9 cellular contexts compared by ENCODE assay signal in the genomic region with DNA sequence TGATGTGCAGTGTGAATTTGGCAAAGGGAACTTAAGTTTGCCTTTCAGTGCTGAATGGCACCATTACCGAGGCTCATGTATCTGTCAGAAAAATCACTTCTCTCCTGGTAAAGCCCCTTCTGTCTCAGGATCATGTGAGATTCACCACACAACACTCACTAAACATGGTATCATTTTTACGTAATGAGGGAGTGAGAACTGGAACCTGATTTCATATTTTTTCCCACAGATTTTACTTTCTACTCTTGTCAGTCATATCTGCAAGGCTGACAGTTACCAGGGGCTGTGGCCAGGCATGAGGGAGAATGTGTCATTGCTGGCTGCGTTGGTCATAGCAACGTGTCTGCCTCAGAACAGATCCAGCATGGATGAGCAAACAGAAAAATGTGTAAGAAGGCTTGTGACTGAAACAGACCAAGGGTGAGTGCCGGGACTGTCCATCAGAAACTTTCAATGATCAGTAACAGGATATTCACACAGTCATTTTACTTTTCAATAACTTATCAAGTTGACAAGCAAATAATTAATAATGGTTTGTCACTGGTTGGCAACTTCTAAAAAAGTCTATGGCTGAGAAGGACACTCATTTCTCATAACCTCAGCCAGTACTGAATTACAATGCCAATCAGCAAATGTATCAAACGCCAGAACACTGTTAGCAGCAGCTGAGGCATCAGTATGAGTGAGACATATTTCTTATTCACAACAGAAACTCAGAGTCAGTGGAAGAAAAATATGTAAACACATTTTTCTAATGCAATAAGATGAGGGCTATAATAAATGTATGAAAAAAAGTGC.
A peak's percentile ranks its signal among the peaks of the same experiment; 100 is the strongest.
DNase-seq lines count a peak whose midpoint lies in the region; ATAC-seq lines count a peak whose summit lies in the region.
"Had no signal": no experiment of that assay in that cellular context is flagged by ENCODE, and none has a peak within 500 bp of the region (broad histone marks: within the 10 kb centered on the region; RNA-seq: fewer than 3 reads in every experiment).

No MANE protein-coding gene starts in this region.

- H3K9me3 Mint-ChIP-seq in activated naive CD4-positive, alpha-beta T cell treated with anti-CD3 and anti-CD28 coated beads, Interleukin-2, amount 50 U/mL, for 72 hours = peaks cover 0 to 5% of the 10 kb centered on the region in 2 donors
- H3K9me3 Mint-ChIP-seq in activated naive CD4-positive, alpha-beta T cell treated with anti-CD3 and anti-CD28 coated beads, Interleukin-2, amount 10 ng/mL, durations not matched to agents 7 days and 5 days = no peaks in the 10 kb centered on the region
- peaks cover 1% of the 10 kb centered on the region for H3K9me3 Mint-ChIP-seq in activated CD4-positive, alpha-beta memory T cell treated with anti-CD3 and anti-CD28 coated beads for 36 hours
- H3K9me3 Mint-ChIP-seq: activated naive CD4-positive, alpha-beta T cell treated with anti-CD3 and anti-CD28 coated beads, Interleukin-2, amount 50 U/mL, for 24 hours had no signal

- H3K36me3 Mint-ChIP-seq in activated naive CD4-positive, alpha-beta T cell treated with anti-CD3 and anti-CD28 coated beads, Interleukin-2, amount 50 U/mL, for 72 hours = peaks cover 0 to 5% of the 10 kb centered on the region in 2 donors
- H3K36me3 Mint-ChIP-seq in activated naive CD4-positive, alpha-beta T cell treated with anti-CD3 and anti-CD28 coated beads, Interleukin-2, amount 10 ng/mL, durations not matched to agents 7 days and 5 days = no peaks in the 10 kb centered on the region
- H3K36me3 Mint-ChIP-seq in activated CD4-positive, alpha-beta memory T cell treated with anti-CD3 and anti-CD28 coated beads for 36 hours = no peaks in the 10 kb centered on the region

- H3K4me3 ChIP-seq in mesodermal cell (ENCODE audit: extremely low read depth, insufficient read depth, low read length, poor library complexity, severe bottlenecking) = no peak overlapping the region

- peak; percentile 95 to 96 for ATAC-seq in activated naive CD4-positive, alpha-beta T cell treated with anti-CD3 and anti-CD28 coated beads, Interleukin-2, amount 50 U/mL, for 72 hours
- peak; percentile 89 for ATAC-seq in HG02973 (IDR thresholded peaks at IDR 0.05; ENCODE audit: unreplicated experiment)

- peak in 1 of 2 donors; percentile 60 for DNase-seq in activated naive CD4-positive, alpha-beta T cell treated with anti-CD3 and anti-CD28 coated beads, Interleukin-2, amount 50 U/mL, for 72 hours (ENCODE audit: low spot score in 2 of 2)
- DNase-seq in activated naive CD4-positive, alpha-beta T cell treated with anti-CD3 and anti-CD28 coated beads, Interleukin-2, amount 10 ng/mL, durations not matched to agents 7 days and 5 days = no peak
- peak; percentile 85 for DNase-seq in activated CD4-positive, alpha-beta memory T cell treated with anti-CD3 and anti-CD28 coated beads for 36 hours
- DNase-seq in NCI-H187 (lab: John Stamatoyannopoulos, UW) (no peak), mesenteric fat pad (ENCODE audit: low spot score) (no peak), DMS114 treated with DMSO at 0.1 percent for 48 hours (lab: John Stamatoyannopoulos, UW; ENCODE audit: unreplicated experiment) (no peak)

- 51 to 73% methylated on average over 2 to 3 of the region's 6 CpGs for WGBS in mesodermal cell (ENCODE audit: insufficient coverage in 2 of 2), 2 experiments

- no peak overlapping the region for H3K27ac Mint-ChIP-seq in activated naive CD4-positive, alpha-beta T cell treated with anti-CD3 and anti-CD28 coated beads, Interleukin-2, amount 50 U/mL, for 72 hours
- H3K27ac Mint-ChIP-seq in activated naive CD4-positive, alpha-beta T cell treated with anti-CD3 and anti-CD28 coated beads, Interleukin-2, amount 10 ng/mL, durations not matched to agents 7 days and 5 days = no peak overlapping the region
- peak overlapping the region; percentile 16 for H3K27ac Mint-ChIP-seq in activated CD4-positive, alpha-beta memory T cell treated with anti-CD3 and anti-CD28 coated beads for 36 hours
- H3K27ac Mint-ChIP-seq: activated naive CD4-positive, alpha-beta T cell treated with anti-CD3 and anti-CD28 coated beads, Interleukin-2, amount 50 U/mL, for 24 hours had no signal

- peaks cover 12% of the 10 kb centered on the region for H3K4me1 Mint-ChIP-seq in activated naive CD4-positive, alpha-beta T cell treated with anti-CD3 and anti-CD28 coated beads, Interleukin-2, amount 10 ng/mL, durations not matched to agents 7 days and 5 days
- peaks cover 29% of the 10 kb centered on the region for H3K4me1 Mint-ChIP-seq in activated CD4-positive, alpha-beta memory T cell treated with anti-CD3 and anti-CD28 coated beads for 36 hours (ENCODE audit: low read depth)

- no peak overlapping the region for H3K4me3 Mint-ChIP-seq in activated naive CD4-positive, alpha-beta T cell treated with anti-CD3 and anti-CD28 coated beads, Interleukin-2, amount 10 ng/mL, durations not matched to agents 7 days and 5 days
- no peak overlapping the region for H3K4me3 Mint-ChIP-seq in activated CD4-positive, alpha-beta memory T cell treated with anti-CD3 and anti-CD28 coated beads for 36 hours
- H3K4me3 Mint-ChIP-seq: activated naive CD4-positive, alpha-beta T cell treated with anti-CD3 and anti-CD28 coated beads, Interleukin-2, amount 50 U/mL, for 24 hours had no signal

- intact Hi-C loops in activated CD4-positive, alpha-beta memory T cell treated with anti-CD3 and anti-CD28 coated beads for 36 hours (cut with micrococcal nuclease) = loop anchor here (1.0 to 5.0 kb wide), 4 partner anchors 15 to 281 kb away; no protein-coding TSS in a partner anchor

- no peaks in the 10 kb centered on the region for H3K36me3 ChIP-seq in mesodermal cell (ENCODE audit: control insufficient read depth, insufficient read depth, low read length)

- peaks cover 3% of the 10 kb centered on the region for H3K27me3 Mint-ChIP-seq in activated naive CD4-positive, alpha-beta T cell treated with anti-CD3 and anti-CD28 coated beads, Interleukin-2, amount 10 ng/mL, durations not matched to agents 7 days and 5 days
- H3K27me3 Mint-ChIP-seq in activated CD4-positive, alpha-beta memory T cell treated with anti-CD3 and anti-CD28 coated beads for 36 hours = no peaks in the 10 kb centered on the region
- H3K27me3 Mint-ChIP-seq: activated naive CD4-positive, alpha-beta T cell treated with anti-CD3 and anti-CD28 coated beads, Interleukin-2, amount 50 U/mL, for 24 hours had no signal

- peaks cover 24% of the 10 kb centered on the region for H3K9me3 ChIP-seq in mesodermal cell (ENCODE audit: control insufficient read depth, low read length)

- H3K4me1 ChIP-seq in mesodermal cell (ENCODE audit: control insufficient read depth, insufficient read depth, low read length, poor library complexity, severe bottlenecking) = peaks cover 24% of the 10 kb centered on the region

- H3K27ac ChIP-seq in mesodermal cell (ENCODE audit: low read depth, low read length, severe bottlenecking) = peak overlapping the region; percentile 85

- POLR2A ChIA-PET in activated CD4-positive, alpha-beta memory T cell treated with anti-CD3 and anti-CD28 coated beads for 36 hours (lab: Charles Lee) = interaction anchor here (0.6 to 0.9 kb wide), 3 partner anchors 17 to 47 kb away, joined by 3 to 4 read pairs (median 4); no protein-coding TSS in a partner anchor

- CTCF ChIA-PET in activated naive CD4-positive, alpha-beta T cell treated with anti-CD3 and anti-CD28 coated beads, Interleukin-2, amount 10 ng/mL, durations not matched to agents 7 days and 5 days (lab: Charles Lee) = no interaction called here
- CTCF ChIA-PET in activated CD4-positive, alpha-beta memory T cell treated with anti-CD3 and anti-CD28 coated beads for 36 hours (lab: Charles Lee) = interaction anchor here (0.6 to 1.3 kb wide), 2 partner anchors 48 to 53 kb away, joined by 3 to 6 read pairs; no protein-coding TSS in a partner anchor
